ENCODE assay signal across 36 cellular contexts in genomic region chr4:10688827-10689226, GRCh38. TPM values are rescaled to one million over a fixed set of nuclear protein-coding genes. Genes with fewer than 3 reads are reported as not detected.
"Had no signal": no experiment of that assay in that cellular context is flagged by ENCODE, and none has a peak within 500 bp of the region (broad histone marks: within the 10 kb centered on the region; RNA-seq: fewer than 3 reads in every experiment).

No MANE protein-coding gene starts in this region.

- H3K9me3 ChIP-seq: gastrocnemius medialis, ovary, right lobe of liver, thoracic aorta, uterus had no signal

- H3K27me3 Mint-ChIP-seq: activated naive CD8-positive, alpha-beta T cell; naive thymus-derived CD4-positive, alpha-beta T cell; progenitor cell of endocrine pancreas; stimulated activated naive CD8-positive, alpha-beta T cell treated with anti-CD3 and anti-CD28 coated beads, Interleukin-15, Interleukin-2, amounts not matched to agents 100 ng/mL and 50 ng/mL, for 24 hours; type B pancreatic cell had no signal

- H3K27ac ChIP-seq: brain microvascular endothelial cell, coronary artery, dorsolateral prefrontal cortex, gastrocnemius medialis, ovary, right lobe of liver, thoracic aorta, uterus, VCaP had no signal

- H3K9me3 Mint-ChIP-seq: immature natural killer cell; stimulated activated naive CD8-positive, alpha-beta T cell treated with anti-CD3 and anti-CD28 coated beads, Interleukin-15, Interleukin-2, amounts not matched to agents 100 ng/mL and 50 ng/mL, for 24 hours; type B pancreatic cell had no signal

- ATAC-seq: activated CD4-positive, CD25-positive, alpha-beta regulatory T cell treated with anti-CD3 and anti-CD28 coated beads, Interleukin-2, amount 50 U/mL, for 24 hours; gastrocnemius medialis; left colon; naive thymus-derived CD4-positive, alpha-beta T cell; right lobe of liver had no signal

- H3K27me3 ChIP-seq: brain microvascular endothelial cell, dorsolateral prefrontal cortex, gastrocnemius medialis, ovary, right lobe of liver, uterus had no signal

- H3K4me3 ChIP-seq: coronary artery, dorsolateral prefrontal cortex, gastrocnemius medialis, ovary, right lobe of liver, thoracic aorta, uterus had no signal

- H3K4me1 ChIP-seq: gastrocnemius medialis, right lobe of liver, uterus had no signal

- H3K36me3 ChIP-seq: brain microvascular endothelial cell, gastrocnemius medialis, ovary, right lobe of liver, thoracic aorta, uterus had no signal

- H3K4me3 Mint-ChIP-seq: activated naive CD8-positive, alpha-beta T cell; immature natural killer cell; mesothelial cell of epicardium; naive thymus-derived CD4-positive, alpha-beta T cell; stimulated activated naive CD8-positive, alpha-beta T cell treated with anti-CD3 and anti-CD28 coated beads, Interleukin-15, Interleukin-2, amounts not matched to agents 100 ng/mL and 50 ng/mL, for 24 hours; type B pancreatic cell had no signal

- DNase-seq: activated CD4-positive, alpha-beta T cell treated with anti-CD3 and anti-CD28 coated beads for 48 hours; activated CD4-positive, alpha-beta T cell treated with anti-CD3 and anti-CD28 coated beads, Interleukin-2, amount 50 U/mL, for 48 hours; activated CD8-positive, alpha-beta memory T cell treated with anti-CD3 and anti-CD28 coated beads for 24 hours; activated effector memory CD4-positive, alpha-beta T cell treated with Interleukin-2 at 50 U/mL for 16 hours; activated naive CD4-positive, alpha-beta T cell treated with Interleukin-2 at 50 U/mL for 16 hours; brain microvascular endothelial cell; dorsolateral prefrontal cortex; effector memory CD4-positive, alpha-beta T cell; erythroblast; gastrocnemius medialis; hypothalamus; immature natural killer cell; kidney; left colon; mammary epithelial cell; naive thymus-derived CD4-positive, alpha-beta T cell; ovary; right lobe of liver; stimulated activated CD4-positive, alpha-beta T cell treated with anti-CD3 and anti-CD28 coated beads, Interleukin-2, amount 100 ng/mL, for 48 hours; uterus had no signal

- FAIRE-seq: astrocyte, kidney, TTC549 had no signal

- H3K36me3 Mint-ChIP-seq: activated naive CD8-positive, alpha-beta T cell; immature natural killer cell; mesothelial cell of epicardium; type B pancreatic cell had no signal

- H3K27ac Mint-ChIP-seq: activated naive CD8-positive, alpha-beta T cell; mesothelial cell of epicardium; progenitor cell of endocrine pancreas; stimulated activated naive CD8-positive, alpha-beta T cell treated with anti-CD3 and anti-CD28 coated beads, Interleukin-15, Interleukin-2, amounts not matched to agents 100 ng/mL and 50 ng/mL, for 24 hours; type B pancreatic cell had no signal

RNA-seq across cellular contexts. Expression of gene CLNK, which starts 4.3 kb away (rescaled TPM):
- total RNA-seq: astrocyte, cardiac septum, cerebellum, gastrocnemius medialis, mammary epithelial cell, mesothelial cell of epicardium, progenitor cell of endocrine pancreas, renal cortical epithelial cell, right lobe of liver, skeletal muscle tissue, thoracic aorta, uterus had no signal
- polyA plus RNA-seq: mammary epithelial cell; naive thymus-derived CD4-positive, alpha-beta T cell; neural cell had no signal
